ENCODE assay signal across 8 cellular contexts in genomic region chr12:104741072-104741471, GRCh38.
A peak's percentile ranks its signal among the peaks of the same experiment; 100 is the strongest.
DNase-seq lines count a peak whose midpoint lies in the region; ATAC-seq lines count a peak whose summit lies in the region.

No MANE protein-coding gene starts in this region.

- no peaks in the 10 kb centered on the region for H3K27me3 Mint-ChIP-seq in naive thymus-derived CD4-positive, alpha-beta T cell

- POLR2A ChIA-PET in naive thymus-derived CD4-positive, alpha-beta T cell (lab: Charles Lee), result no interaction called here

- peaks cover 0 to 19% (median 4%) of the 10 kb centered on the region in 5 donors for H3K36me3 Mint-ChIP-seq in naive thymus-derived CD4-positive, alpha-beta T cell

- peaks cover 60 to 81% (median 71%) of the 10 kb centered on the region in 7 donors for H3K4me1 Mint-ChIP-seq in naive thymus-derived CD4-positive, alpha-beta T cell

- H3K27ac ChIP-seq in naive thymus-derived CD4-positive, alpha-beta T cell (ENCODE audit: low read depth, low read length), result no peak overlapping the region

- CTCF ChIA-PET in naive thymus-derived CD4-positive, alpha-beta T cell (lab: Charles Lee), result no interaction called here

- H3K9me3 Mint-ChIP-seq in naive thymus-derived CD4-positive, alpha-beta T cell, result peaks cover 0 to 5% (median 0%) of the 10 kb centered on the region in 11 donors

- no peak overlapping the region for H3K4me3 ChIP-seq in naive thymus-derived CD4-positive, alpha-beta T cell (ENCODE audit: low read length)

- no peak for DNase-seq in naive thymus-derived CD4-positive, alpha-beta T cell
- no peak for DNase-seq in GF-D8 (lab: John Stamatoyannopoulos, UW)
- no peak for DNase-seq in NCI-H146 treated with DMSO at 0.1 percent for 48 hours (lab: John Stamatoyannopoulos, UW; ENCODE audit: unreplicated experiment)
- no peak for DNase-seq in left colon
- DNase-seq in A172 (ENCODE audit: low spot score), result no peak

- intact Hi-C loops in naive thymus-derived CD4-positive, alpha-beta T cell (cut with micrococcal nuclease), result loop anchor here in 1 of 2 donors (2.0 kb wide), 1 partner anchor 20 kb away; no protein-coding TSS in a partner anchor
- intact Hi-C loops in left colon (cut with DNase I, micrococcal nuclease), result no loop called here

- H3K36me3 ChIP-seq in naive thymus-derived CD4-positive, alpha-beta T cell (ENCODE audit: control insufficient read depth in 2 of 3, insufficient read depth in 3 of 3, low read length in 3 of 3), result no peaks in the 10 kb centered on the region

- H3K4me3 Mint-ChIP-seq in naive thymus-derived CD4-positive, alpha-beta T cell, result peak overlapping the region in 7 of 10 donors; percentile 13 to 80 (median 43)

- H3K4me1 ChIP-seq in naive thymus-derived CD4-positive, alpha-beta T cell (ENCODE audit: control insufficient read depth in 2 of 2, insufficient read depth in 2 of 2, low read length in 2 of 2), result peaks cover 20 to 37% of the 10 kb centered on the region in 2 donors

- no peaks in the 10 kb centered on the region for H3K27me3 ChIP-seq in naive thymus-derived CD4-positive, alpha-beta T cell (ENCODE audit: control insufficient read depth in 2 of 2, insufficient read depth in 2 of 2, low read length in 2 of 2)

- H3K9me3 ChIP-seq in naive thymus-derived CD4-positive, alpha-beta T cell (ENCODE audit: control insufficient read depth in 2 of 3, low read length in 3 of 3), result no peaks in the 10 kb centered on the region

- peak overlapping the region in 8 of 9 donors; percentile 11 to 92 (median 48) for H3K27ac Mint-ChIP-seq in naive thymus-derived CD4-positive, alpha-beta T cell

- ATAC-seq in GM18511 (IDR thresholded peaks at IDR 0.05; ENCODE audit: unreplicated experiment), result peak; percentile 53
- ATAC-seq in GM21576 (IDR thresholded peaks at IDR 0.05; ENCODE audit: unreplicated experiment), result peak; percentile 25
- peak; percentile 17 for ATAC-seq in HG03575 (IDR thresholded peaks at IDR 0.05; ENCODE audit: extremely low read depth, insufficient number of reproducible peaks, low FRiP score, unreplicated experiment)
- ATAC-seq in naive thymus-derived CD4-positive, alpha-beta T cell, result peak; percentile 26
- ATAC-seq in left colon, result no peak
